ENCODE assay signal across 1 cellular context in the genomic region with DNA sequence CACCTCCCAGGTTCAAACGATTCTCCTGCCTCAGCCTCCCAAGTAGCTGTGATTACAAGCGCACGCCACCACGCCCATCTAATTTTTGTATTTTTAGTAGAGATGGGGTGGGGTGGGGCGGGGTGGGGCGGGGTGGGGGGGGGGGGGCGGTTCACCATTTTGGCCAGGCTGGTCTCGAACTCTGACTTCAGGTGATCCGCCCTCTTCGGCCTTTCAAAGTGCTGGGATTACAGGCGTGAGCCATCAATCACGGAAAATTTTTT.
TF ChIP-seq lines count a peak whose summit lies in the region.

No MANE protein-coding gene starts in this region.

TF ChIP-seq in K562, 482 proteins besides CTCF, POLR2A, EP300 and RAD21 (continued from another document and continues in another):
- TF ChIP-seq, protein P1, sequence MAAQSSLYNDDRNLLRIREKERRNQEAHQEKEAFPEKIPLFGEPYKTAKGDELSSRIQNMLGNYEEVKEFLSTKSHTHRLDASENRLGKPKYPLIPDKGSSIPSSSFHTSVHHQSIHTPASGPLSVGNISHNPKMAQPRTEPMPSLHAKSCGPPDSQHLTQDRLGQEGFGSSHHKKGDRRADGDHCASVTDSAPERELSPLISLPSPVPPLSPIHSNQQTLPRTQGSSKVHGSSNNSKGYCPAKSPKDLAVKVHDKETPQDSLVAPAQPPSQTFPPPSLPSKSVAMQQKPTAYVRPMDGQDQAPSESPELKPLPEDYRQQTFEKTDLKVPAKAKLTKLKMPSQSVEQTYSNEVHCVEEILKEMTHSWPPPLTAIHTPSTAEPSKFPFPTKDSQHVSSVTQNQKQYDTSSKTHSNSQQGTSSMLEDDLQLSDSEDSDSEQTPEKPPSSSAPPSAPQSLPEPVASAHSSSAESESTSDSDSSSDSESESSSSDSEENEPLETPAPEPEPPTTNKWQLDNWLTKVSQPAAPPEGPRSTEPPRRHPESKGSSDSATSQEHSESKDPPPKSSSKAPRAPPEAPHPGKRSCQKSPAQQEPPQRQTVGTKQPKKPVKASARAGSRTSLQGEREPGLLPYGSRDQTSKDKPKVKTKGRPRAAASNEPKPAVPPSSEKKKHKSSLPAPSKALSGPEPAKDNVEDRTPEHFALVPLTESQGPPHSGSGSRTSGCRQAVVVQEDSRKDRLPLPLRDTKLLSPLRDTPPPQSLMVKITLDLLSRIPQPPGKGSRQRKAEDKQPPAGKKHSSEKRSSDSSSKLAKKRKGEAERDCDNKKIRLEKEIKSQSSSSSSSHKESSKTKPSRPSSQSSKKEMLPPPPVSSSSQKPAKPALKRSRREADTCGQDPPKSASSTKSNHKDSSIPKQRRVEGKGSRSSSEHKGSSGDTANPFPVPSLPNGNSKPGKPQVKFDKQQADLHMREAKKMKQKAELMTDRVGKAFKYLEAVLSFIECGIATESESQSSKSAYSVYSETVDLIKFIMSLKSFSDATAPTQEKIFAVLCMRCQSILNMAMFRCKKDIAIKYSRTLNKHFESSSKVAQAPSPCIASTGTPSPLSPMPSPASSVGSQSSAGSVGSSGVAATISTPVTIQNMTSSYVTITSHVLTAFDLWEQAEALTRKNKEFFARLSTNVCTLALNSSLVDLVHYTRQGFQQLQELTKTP (IDR thresholded peaks at IDR 0.05; ENCODE audit: low read depth in 1 of 2, partially characterized antibody in 2 of 2): peak in 1 of 2 experiments; percentile 1
- TF ChIP-seq, protein P2, sequence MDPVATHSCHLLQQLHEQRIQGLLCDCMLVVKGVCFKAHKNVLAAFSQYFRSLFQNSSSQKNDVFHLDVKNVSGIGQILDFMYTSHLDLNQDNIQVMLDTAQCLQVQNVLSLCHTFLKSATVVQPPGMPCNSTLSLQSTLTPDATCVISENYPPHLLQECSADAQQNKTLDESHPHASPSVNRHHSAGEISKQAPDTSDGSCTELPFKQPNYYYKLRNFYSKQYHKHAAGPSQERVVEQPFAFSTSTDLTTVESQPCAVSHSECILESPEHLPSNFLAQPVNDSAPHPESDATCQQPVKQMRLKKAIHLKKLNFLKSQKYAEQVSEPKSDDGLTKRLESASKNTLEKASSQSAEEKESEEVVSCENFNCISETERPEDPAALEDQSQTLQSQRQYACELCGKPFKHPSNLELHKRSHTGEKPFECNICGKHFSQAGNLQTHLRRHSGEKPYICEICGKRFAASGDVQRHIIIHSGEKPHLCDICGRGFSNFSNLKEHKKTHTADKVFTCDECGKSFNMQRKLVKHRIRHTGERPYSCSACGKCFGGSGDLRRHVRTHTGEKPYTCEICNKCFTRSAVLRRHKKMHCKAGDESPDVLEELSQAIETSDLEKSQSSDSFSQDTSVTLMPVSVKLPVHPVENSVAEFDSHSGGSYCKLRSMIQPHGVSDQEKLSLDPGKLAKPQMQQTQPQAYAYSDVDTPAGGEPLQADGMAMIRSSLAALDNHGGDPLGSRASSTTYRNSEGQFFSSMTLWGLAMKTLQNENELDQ (CRISPR knock-in tag; IDR thresholded peaks at IDR 0.05; ENCODE audit: borderline replicate concordance): no peak
- TF ChIP-seq RBM17 (IDR thresholded peaks at IDR 0.05; ENCODE audit: borderline replicate concordance, low read depth, low read length) (no peak), ZNF316 (IDR thresholded peaks at IDR 0.05) (no peak), PTRF (tag; IDR thresholded peaks at IDR 0.05) (no peak), ZFP1 (CRISPR knock-in tag; IDR thresholded peaks at IDR 0.05) (no peak), CBX1 (IDR thresholded peaks at IDR 0.05; ENCODE audit: low read depth) (no peak; the same call in 1 of the 2 replicates), ESRRB (CRISPR knock-in tag; IDR thresholded peaks at IDR 0.05; ENCODE audit: borderline replicate concordance) (no peak), NFIC (IDR thresholded peaks at IDR 0.05) (no peak), WHSC1 (IDR thresholded peaks at IDR 0.05; ENCODE audit: low read length) (no peak), SRF (CRISPR knock-in tag; IDR thresholded peaks at IDR 0.05) (no peak), ZNF785 (CRISPR knock-in tag; IDR thresholded peaks at IDR 0.05) (no peak), PTTG1 (tag; IDR thresholded peaks at IDR 0.05; ENCODE audit: low read depth) (no peak), ETV6 (IDR thresholded peaks at IDR 0.05; ENCODE audit: borderline replicate concordance in 1 of 2, low read depth in 2 of 2, low read length in 1 of 2) (no peak), ETV6 (CRISPR knock-in tag; IDR thresholded peaks at IDR 0.05; ENCODE audit: borderline replicate concordance) (no peak), ZNF282 (CRISPR knock-in tag; IDR thresholded peaks at IDR 0.05) (no peak), CHCHD3 (CRISPR knock-in tag; IDR thresholded peaks at IDR 0.05) (no peak), MTA2 (IDR thresholded peaks at IDR 0.05; ENCODE audit: low read depth) (no peak), DIDO1 (tag; IDR thresholded peaks at IDR 0.05; ENCODE audit: low read depth) (no peak), ZNF76 (CRISPR knock-in tag; IDR thresholded peaks at IDR 0.05; ENCODE audit: borderline replicate concordance) (no peak), NFE2 (IDR thresholded peaks at IDR 0.05; ENCODE audit: low read depth) (no peak), CEBPG (CRISPR knock-in tag; IDR thresholded peaks at IDR 0.05) (no peak), CEBPG (tag; conservative IDR thresholded peaks at IDR 0.05 in 1 of 2, IDR thresholded peaks at IDR 0.05 in 1 of 2) (no peak), ZNF668 (CRISPR knock-in tag; IDR thresholded peaks at IDR 0.05) (no peak), SP2 (IDR thresholded peaks at IDR 0.05; ENCODE audit: extremely low read depth, low read depth, low read length, poor library complexity, severe bottlenecking) (no peak), HDAC2 (IDR thresholded peaks at IDR 0.05) (0 out of 2 replicates have a peak, but pooled peaks have one; percentile 17), SLC30A9 (CRISPR knock-in tag; IDR thresholded peaks at IDR 0.05) (no peak), TAF7 (tag; IDR thresholded peaks at IDR 0.05) (no peak)
- TF ChIP-seq, protein P3, sequence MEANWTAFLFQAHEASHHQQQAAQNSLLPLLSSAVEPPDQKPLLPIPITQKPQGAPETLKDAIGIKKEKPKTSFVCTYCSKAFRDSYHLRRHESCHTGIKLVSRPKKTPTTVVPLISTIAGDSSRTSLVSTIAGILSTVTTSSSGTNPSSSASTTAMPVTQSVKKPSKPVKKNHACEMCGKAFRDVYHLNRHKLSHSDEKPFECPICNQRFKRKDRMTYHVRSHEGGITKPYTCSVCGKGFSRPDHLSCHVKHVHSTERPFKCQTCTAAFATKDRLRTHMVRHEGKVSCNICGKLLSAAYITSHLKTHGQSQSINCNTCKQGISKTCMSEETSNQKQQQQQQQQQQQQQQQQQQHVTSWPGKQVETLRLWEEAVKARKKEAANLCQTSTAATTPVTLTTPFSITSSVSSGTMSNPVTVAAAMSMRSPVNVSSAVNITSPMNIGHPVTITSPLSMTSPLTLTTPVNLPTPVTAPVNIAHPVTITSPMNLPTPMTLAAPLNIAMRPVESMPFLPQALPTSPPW (CRISPR knock-in tag; IDR thresholded peaks at IDR 0.05): peak; percentile 94
- TF ChIP-seq, protein P4, sequence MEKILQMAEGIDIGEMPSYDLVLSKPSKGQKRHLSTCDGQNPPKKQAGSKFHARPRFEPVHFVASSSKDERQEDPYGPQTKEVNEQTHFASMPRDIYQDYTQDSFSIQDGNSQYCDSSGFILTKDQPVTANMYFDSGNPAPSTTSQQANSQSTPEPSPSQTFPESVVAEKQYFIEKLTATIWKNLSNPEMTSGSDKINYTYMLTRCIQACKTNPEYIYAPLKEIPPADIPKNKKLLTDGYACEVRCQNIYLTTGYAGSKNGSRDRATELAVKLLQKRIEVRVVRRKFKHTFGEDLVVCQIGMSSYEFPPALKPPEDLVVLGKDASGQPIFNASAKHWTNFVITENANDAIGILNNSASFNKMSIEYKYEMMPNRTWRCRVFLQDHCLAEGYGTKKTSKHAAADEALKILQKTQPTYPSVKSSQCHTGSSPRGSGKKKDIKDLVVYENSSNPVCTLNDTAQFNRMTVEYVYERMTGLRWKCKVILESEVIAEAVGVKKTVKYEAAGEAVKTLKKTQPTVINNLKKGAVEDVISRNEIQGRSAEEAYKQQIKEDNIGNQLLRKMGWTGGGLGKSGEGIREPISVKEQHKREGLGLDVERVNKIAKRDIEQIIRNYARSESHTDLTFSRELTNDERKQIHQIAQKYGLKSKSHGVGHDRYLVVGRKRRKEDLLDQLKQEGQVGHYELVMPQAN (IDR thresholded peaks at IDR 0.05; ENCODE audit: borderline replicate concordance): 0 out of 2 replicates have a peak, but pooled peaks have one; percentile 24
- TF ChIP-seq, protein P5, sequence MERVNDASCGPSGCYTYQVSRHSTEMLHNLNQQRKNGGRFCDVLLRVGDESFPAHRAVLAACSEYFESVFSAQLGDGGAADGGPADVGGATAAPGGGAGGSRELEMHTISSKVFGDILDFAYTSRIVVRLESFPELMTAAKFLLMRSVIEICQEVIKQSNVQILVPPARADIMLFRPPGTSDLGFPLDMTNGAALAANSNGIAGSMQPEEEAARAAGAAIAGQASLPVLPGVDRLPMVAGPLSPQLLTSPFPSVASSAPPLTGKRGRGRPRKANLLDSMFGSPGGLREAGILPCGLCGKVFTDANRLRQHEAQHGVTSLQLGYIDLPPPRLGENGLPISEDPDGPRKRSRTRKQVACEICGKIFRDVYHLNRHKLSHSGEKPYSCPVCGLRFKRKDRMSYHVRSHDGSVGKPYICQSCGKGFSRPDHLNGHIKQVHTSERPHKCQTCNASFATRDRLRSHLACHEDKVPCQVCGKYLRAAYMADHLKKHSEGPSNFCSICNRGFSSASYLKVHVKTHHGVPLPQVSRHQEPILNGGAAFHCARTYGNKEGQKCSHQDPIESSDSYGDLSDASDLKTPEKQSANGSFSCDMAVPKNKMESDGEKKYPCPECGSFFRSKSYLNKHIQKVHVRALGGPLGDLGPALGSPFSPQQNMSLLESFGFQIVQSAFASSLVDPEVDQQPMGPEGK (CRISPR knock-in tag; IDR thresholded peaks at IDR 0.05; ENCODE audit: borderline replicate concordance): no peak
- TF ChIP-seq, protein P6, sequence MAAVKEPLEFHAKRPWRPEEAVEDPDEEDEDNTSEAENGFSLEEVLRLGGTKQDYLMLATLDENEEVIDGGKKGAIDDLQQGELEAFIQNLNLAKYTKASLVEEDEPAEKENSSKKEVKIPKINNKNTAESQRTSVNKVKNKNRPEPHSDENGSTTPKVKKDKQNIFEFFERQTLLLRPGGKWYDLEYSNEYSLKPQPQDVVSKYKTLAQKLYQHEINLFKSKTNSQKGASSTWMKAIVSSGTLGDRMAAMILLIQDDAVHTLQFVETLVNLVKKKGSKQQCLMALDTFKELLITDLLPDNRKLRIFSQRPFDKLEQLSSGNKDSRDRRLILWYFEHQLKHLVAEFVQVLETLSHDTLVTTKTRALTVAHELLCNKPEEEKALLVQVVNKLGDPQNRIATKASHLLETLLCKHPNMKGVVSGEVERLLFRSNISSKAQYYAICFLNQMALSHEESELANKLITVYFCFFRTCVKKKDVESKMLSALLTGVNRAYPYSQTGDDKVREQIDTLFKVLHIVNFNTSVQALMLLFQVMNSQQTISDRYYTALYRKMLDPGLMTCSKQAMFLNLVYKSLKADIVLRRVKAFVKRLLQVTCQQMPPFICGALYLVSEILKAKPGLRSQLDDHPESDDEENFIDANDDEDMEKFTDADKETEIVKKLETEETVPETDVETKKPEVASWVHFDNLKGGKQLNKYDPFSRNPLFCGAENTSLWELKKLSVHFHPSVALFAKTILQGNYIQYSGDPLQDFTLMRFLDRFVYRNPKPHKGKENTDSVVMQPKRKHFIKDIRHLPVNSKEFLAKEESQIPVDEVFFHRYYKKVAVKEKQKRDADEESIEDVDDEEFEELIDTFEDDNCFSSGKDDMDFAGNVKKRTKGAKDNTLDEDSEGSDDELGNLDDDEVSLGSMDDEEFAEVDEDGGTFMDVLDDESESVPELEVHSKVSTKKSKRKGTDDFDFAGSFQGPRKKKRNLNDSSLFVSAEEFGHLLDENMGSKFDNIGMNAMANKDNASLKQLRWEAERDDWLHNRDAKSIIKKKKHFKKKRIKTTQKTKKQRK (IDR thresholded peaks at IDR 0.05; ENCODE audit: borderline replicate concordance, low read depth, low read length): no peak
- TF ChIP-seq, protein P7, sequence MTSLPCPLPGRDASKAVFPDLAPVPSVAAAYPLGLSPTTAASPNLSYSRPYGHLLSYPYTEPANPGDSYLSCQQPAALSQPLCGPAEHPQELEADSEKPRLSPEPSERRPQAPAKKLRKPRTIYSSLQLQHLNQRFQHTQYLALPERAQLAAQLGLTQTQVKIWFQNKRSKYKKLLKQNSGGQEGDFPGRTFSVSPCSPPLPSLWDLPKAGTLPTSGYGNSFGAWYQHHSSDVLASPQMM (CRISPR knock-in tag; IDR thresholded peaks at IDR 0.05): no peak
- TF ChIP-seq, protein P8, sequence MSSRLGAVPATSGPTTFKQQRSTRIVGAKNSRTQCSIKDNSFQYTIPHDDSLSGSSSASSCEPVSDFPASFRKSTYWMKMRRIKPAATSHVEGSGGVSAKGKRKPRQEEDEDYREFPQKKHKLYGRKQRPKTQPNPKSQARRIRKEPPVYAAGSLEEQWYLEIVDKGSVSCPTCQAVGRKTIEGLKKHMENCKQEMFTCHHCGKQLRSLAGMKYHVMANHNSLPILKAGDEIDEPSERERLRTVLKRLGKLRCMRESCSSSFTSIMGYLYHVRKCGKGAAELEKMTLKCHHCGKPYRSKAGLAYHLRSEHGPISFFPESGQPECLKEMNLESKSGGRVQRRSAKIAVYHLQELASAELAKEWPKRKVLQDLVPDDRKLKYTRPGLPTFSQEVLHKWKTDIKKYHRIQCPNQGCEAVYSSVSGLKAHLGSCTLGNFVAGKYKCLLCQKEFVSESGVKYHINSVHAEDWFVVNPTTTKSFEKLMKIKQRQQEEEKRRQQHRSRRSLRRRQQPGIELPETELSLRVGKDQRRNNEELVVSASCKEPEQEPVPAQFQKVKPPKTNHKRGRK (tag; IDR thresholded peaks at IDR 0.05): no peak
- TF ChIP-seq, protein P9, sequence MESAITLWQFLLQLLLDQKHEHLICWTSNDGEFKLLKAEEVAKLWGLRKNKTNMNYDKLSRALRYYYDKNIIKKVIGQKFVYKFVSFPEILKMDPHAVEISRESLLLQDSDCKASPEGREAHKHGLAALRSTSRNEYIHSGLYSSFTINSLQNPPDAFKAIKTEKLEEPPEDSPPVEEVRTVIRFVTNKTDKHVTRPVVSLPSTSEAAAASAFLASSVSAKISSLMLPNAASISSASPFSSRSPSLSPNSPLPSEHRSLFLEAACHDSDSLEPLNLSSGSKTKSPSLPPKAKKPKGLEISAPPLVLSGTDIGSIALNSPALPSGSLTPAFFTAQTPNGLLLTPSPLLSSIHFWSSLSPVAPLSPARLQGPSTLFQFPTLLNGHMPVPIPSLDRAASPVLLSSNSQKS (CRISPR knock-in tag; IDR thresholded peaks at IDR 0.05): no peak
- TF ChIP-seq, protein P10, sequence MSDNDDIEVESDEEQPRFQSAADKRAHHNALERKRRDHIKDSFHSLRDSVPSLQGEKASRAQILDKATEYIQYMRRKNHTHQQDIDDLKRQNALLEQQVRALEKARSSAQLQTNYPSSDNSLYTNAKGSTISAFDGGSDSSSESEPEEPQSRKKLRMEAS (CRISPR knock-in tag; IDR thresholded peaks at IDR 0.05): no peak
